14 cellular contexts compared by ENCODE assay signal in genomic region chr10:102243304-102243703, GRCh38. TPM values are rescaled to one million over a fixed set of nuclear protein-coding genes. Genes with fewer than 3 reads are reported as not detected.
DNase-seq lines count a peak whose midpoint lies in the region; ATAC-seq, FAIRE-seq and TF ChIP-seq lines count a peak whose summit lies in the region.
"Had no signal": no experiment of that assay in that cellular context is flagged by ENCODE, and none has a peak within 500 bp of the region (broad histone marks: within the 10 kb centered on the region; RNA-seq: fewer than 3 reads in every experiment).

No MANE protein-coding gene starts in this region.

- H3K4me3 Mint-ChIP-seq in activated B cell treated with CpG ODN at 0.5 μM for 24 hours (peak overlapping the region; percentile 52), glutamatergic neuron (ENCODE audit: unreplicated experiment) (peak overlapping the region; percentile 75)

- TF ChIP-seq POLR2A in H54 (IDR thresholded peaks at IDR 0.05; ENCODE audit: low read depth, low read length), result no peak

- POLR2A ChIA-PET in activated B cell treated with CpG ODN at 0.5 μM for 24 hours (lab: Charles Lee), result no interaction called here

- no peak for FAIRE-seq in H54 (lab: Jason Lieb, UNC)
- FAIRE-seq: endothelial cell of umbilical vein had no signal

- ATAC-seq in activated B cell treated with CpG ODN at 0.5 μM for 24 hours (ENCODE audit: low read depth) (no peak), GM18517 (IDR thresholded peaks at IDR 0.05; ENCODE audit: unreplicated experiment) (no peak), GM21528 (IDR thresholded peaks at IDR 0.05; ENCODE audit: low FRiP score, unreplicated experiment) (no peak)
- ATAC-seq: stimulated activated naive CD8-positive, alpha-beta T cell treated with anti-CD3 and anti-CD28 coated beads, Interleukin-15, Interleukin-2, amounts not matched to agents 100 U/mL and 50 U/mL, for 24 hours had no signal

- intact Hi-C loops in activated B cell treated with CpG ODN at 0.5 μM for 24 hours (cut with micrococcal nuclease), result loop anchor here (10.0 kb wide), 3 partner anchors 89 to 889 kb away; partner anchors contain the start of genes BTRC, NOLC1 and TRIM8

- H3K9me3 Mint-ChIP-seq in activated B cell treated with CpG ODN at 0.5 μM for 24 hours (no peaks in the 10 kb centered on the region), glutamatergic neuron (ENCODE audit: unreplicated experiment) (peaks cover 8% of the 10 kb centered on the region)

- CTCF ChIA-PET in activated B cell treated with CpG ODN at 0.5 μM for 24 hours (lab: Charles Lee), result no interaction called here

- H3K27me3 Mint-ChIP-seq in activated B cell treated with CpG ODN at 0.5 μM for 24 hours, result peaks cover 24% of the 10 kb centered on the region
- peaks cover 29% of the 10 kb centered on the region for H3K27me3 Mint-ChIP-seq in glutamatergic neuron (ENCODE audit: unreplicated experiment)

- peaks cover 11% of the 10 kb centered on the region for H3K36me3 Mint-ChIP-seq in activated B cell treated with CpG ODN at 0.5 μM for 24 hours (ENCODE audit: low read depth)
- peaks cover 5% of the 10 kb centered on the region for H3K36me3 Mint-ChIP-seq in glutamatergic neuron (ENCODE audit: unreplicated experiment)

- H3K4me1 Mint-ChIP-seq in activated B cell treated with CpG ODN at 0.5 μM for 24 hours (peaks cover 50% of the 10 kb centered on the region), glutamatergic neuron (ENCODE audit: low read depth, unreplicated experiment) (peaks cover 32% of the 10 kb centered on the region)

- no peak for TF ChIP-seq CTCF in activated B cell treated with CpG ODN at 0.5 μM for 24 hours (IDR thresholded peaks at IDR 0.05)
- no peak for TF ChIP-seq CTCF in glutamatergic neuron (IDR thresholded peaks at IDR 0.05; ENCODE audit: partially characterized antibody, unreplicated experiment)

- peak; percentile 85 for DNase-seq in AG08395 (ENCODE audit: low spot score)
- peak; percentile 61 for DNase-seq in H54 (ENCODE audit: insufficient read length, low spot score)
- DNase-seq in activated B cell treated with CpG ODN at 0.5 μM for 24 hours, result no peak
- no peak for DNase-seq in glutamatergic neuron
- DNase-seq in SHP77 (lab: John Stamatoyannopoulos, UW), result no peak
- no peak for DNase-seq in NCI-H526 (lab: John Stamatoyannopoulos, UW)
- DNase-seq: activated T-cell treated with anti-CD3 and anti-CD28 coated beads for 4 hours; MG63; stimulated activated CD4-positive, alpha-beta T cell treated with anti-CD3 and anti-CD28 coated beads, Interleukin-4, amount 100 ng/mL, for 4 hours; stimulated activated naive CD8-positive, alpha-beta T cell treated with anti-CD3 and anti-CD28 coated beads, Interleukin-15, Interleukin-2, amounts not matched to agents 100 U/mL and 50 U/mL, for 24 hours had no signal

- H3K27ac Mint-ChIP-seq in activated B cell treated with CpG ODN at 0.5 μM for 24 hours (no peak overlapping the region), glutamatergic neuron (ENCODE audit: unreplicated experiment) (no peak overlapping the region)

RNA-seq across cellular contexts. Expression of gene PITX3, which starts 2.0 kb away (rescaled TPM):
- not detected in 2 replicates for total RNA-seq in activated B cell treated with CpG ODN at 0.5 μM for 24 hours
- total RNA-seq in glutamatergic neuron (ENCODE audit: unreplicated experiment), result not detected
- total RNA-seq: endothelial cell of umbilical vein, mucosa of gallbladder had no signal

RNA-seq across cellular contexts. Expression of gene GBF1, which starts 2.0 kb away (rescaled TPM):
- total RNA-seq in activated B cell treated with CpG ODN at 0.5 μM for 24 hours (40.8 and 44.3 TPM in 2 replicates), glutamatergic neuron (ENCODE audit: unreplicated experiment) (71.6 TPM)

RNA-seq across cellular contexts. Expression of gene ELOVL3, which starts 17.2 kb away (rescaled TPM):
- not detected in 2 replicates for total RNA-seq in activated B cell treated with CpG ODN at 0.5 μM for 24 hours
- total RNA-seq in glutamatergic neuron (ENCODE audit: unreplicated experiment), result not detected
- total RNA-seq: endothelial cell of umbilical vein, mucosa of gallbladder had no signal

Comparison
In these comparisons a context has a peak if more than half of its experiments do, and no peak if none do; other contexts are left out.
1. DNase-seq: peak in AG08395 (single experiment) and H54 (single experiment); none in activated B cell treated with CpG ODN at 0.5 μM for 24 hours (single experiment), glutamatergic neuron (single experiment), SHP77 (0 of 2) and NCI-H526 (0 of 2).